5 cellular contexts compared by ENCODE assay signal in the genomic region with DNA sequence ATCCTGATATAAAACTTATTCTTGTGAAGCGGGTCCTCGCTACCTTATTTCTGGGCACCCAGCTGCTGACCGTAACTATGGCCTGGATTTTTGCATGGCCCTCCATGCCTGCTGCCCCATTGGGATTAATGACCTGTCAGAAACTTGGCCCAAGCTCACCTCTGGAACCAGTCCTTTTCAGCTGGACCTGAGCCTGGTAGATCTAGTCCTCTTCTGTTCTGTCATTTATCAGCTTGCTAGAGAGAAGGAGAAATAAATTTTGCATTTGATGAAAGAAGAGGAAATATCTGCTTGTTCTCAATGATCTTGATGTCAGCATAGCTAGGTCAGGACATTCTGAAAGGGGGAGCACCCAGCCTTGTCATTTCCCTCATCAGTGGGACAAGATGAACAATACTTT.
"Had no signal": no experiment of that assay in that cellular context is flagged by ENCODE, and none has a peak within 500 bp of the region (broad histone marks: within the 10 kb centered on the region; RNA-seq: fewer than 3 reads in every experiment).

No MANE protein-coding gene starts in this region.

- H3K27ac ChIP-seq: HL-60 had no signal

- DNase-seq: H9, HCEC 1CT had no signal

- ATAC-seq: GM23338, HepG2 had no signal

- H3K4me3 ChIP-seq: GM23338 had no signal
